In the genomic region with DNA sequence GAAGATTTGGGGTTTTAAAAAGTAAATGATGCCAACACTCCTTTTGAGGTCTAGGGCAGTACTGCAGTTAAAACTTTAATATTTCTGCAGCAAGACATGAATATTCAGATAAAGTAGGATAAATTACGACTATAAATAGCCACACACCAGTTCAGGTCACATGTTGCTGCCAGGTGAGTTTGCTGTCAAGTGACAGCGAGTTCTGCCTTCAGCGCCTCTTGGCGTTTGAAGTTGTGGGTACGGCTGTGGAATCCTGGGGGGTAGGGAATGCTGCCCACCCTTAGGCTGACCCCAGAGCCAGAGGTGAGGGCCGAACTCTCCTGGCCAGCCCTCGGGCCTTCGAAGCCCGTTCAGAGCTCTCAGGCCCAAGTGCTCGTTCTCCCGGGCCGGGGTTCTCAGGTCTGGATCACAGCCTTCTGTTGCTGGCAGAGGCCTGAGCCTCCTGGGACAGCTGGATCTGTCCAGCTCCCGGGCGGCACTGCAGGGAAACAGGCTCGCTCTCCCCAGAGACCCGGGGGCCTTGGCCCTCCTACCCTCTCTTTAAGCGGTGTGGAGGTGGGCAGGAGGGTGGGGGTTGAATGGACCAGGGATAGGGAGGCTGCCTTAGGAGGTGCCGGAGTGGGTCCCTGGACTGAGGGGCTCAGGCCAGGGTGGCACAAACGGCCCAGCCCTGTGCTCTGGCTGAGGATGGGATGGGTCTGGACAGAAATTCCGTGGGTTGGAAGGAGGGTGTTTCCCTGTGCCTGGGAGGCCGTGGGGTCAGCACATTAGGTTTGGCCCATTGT, we compare ENCODE assay signal across 12 cellular contexts. TPM values are rescaled to one million over a fixed set of nuclear protein-coding genes. Genes with fewer than 3 reads are reported as not detected.
DNase-seq lines count a peak whose midpoint lies in the region; ATAC-seq and TF ChIP-seq lines count a peak whose summit lies in the region.
"Had no signal": no experiment of that assay in that cellular context is flagged by ENCODE, and none has a peak within 500 bp of the region (broad histone marks: within the 10 kb centered on the region; RNA-seq: fewer than 3 reads in every experiment).

No MANE protein-coding gene starts in this region.

- H3K9me3 ChIP-seq in BE2C (no peaks in the 10 kb centered on the region), T-helper 17 cell (ENCODE audit: control insufficient read depth, low read length, poor library complexity, severe bottlenecking) (no peaks in the 10 kb centered on the region), SJCRH30 (replicated peaks) (no peaks in the 10 kb centered on the region)

- peaks cover 2% of the 10 kb centered on the region; the same call in 1 of the 2 replicates for H3K36me3 ChIP-seq in BE2C
- peaks cover 16% of the 10 kb centered on the region for H3K36me3 ChIP-seq in SJCRH30

- H3K27ac Mint-ChIP-seq in T-helper 17 cell (peak overlapping the region; percentile 79), osteocyte (ENCODE audit: unreplicated experiment) (peak overlapping the region; percentile 81)
- H3K27ac Mint-ChIP-seq: activated CD8-positive, alpha-beta T cell treated with anti-CD3 and anti-CD28 coated beads for 36 hours had no signal

- H3K4me1 Mint-ChIP-seq in T-helper 17 cell (peaks cover 24% of the 10 kb centered on the region), osteocyte (ENCODE audit: unreplicated experiment) (peaks cover 56% of the 10 kb centered on the region)

- DNase-seq in BE2C (peak; percentile 34), T-helper 17 cell (no peak), foreskin keratinocyte (peak in 1 of 2 donors; percentile 28), osteocyte (ENCODE audit: extremely low spot score, unreplicated experiment) (no peak), SKM-1 treated with dmso at 0.1 percent for 144 hours (lab: John Stamatoyannopoulos, UW; ENCODE audit: unreplicated experiment) (no peak), omental fat pad (ENCODE audit: low spot score) (no peak), SJCRH30 (no peak)
- DNase-seq: activated CD8-positive, alpha-beta T cell treated with anti-CD3 and anti-CD28 coated beads for 36 hours; NCI-H446 had no signal

- no peak for ATAC-seq in T-helper 17 cell
- ATAC-seq in foreskin keratinocyte = peak; percentile 0
- no peak for ATAC-seq in GM21619 (IDR thresholded peaks at IDR 0.05; ENCODE audit: unreplicated experiment)
- ATAC-seq in omental fat pad (ENCODE audit: low FRiP score) = no peak
- ATAC-seq: activated CD8-positive, alpha-beta T cell treated with anti-CD3 and anti-CD28 coated beads for 36 hours had no signal

- no peaks in the 10 kb centered on the region for H3K9me3 Mint-ChIP-seq in osteocyte (ENCODE audit: unreplicated experiment)
- H3K9me3 Mint-ChIP-seq: activated CD8-positive, alpha-beta T cell treated with anti-CD3 and anti-CD28 coated beads for 36 hours; IgD-negative memory B cell had no signal

- H3K4me1 ChIP-seq in BE2C = peaks cover 7% of the 10 kb centered on the region
- H3K4me1 ChIP-seq in foreskin keratinocyte = peaks cover 25% of the 10 kb centered on the region
- peaks cover 2% of the 10 kb centered on the region; the same call in 1 of the 2 replicates for H3K4me1 ChIP-seq in SJCRH30

- H3K27me3 ChIP-seq in BE2C = no peaks in the 10 kb centered on the region
- H3K27me3 ChIP-seq in foreskin keratinocyte = no peaks in the 10 kb centered on the region
- no peaks in the 10 kb centered on the region for H3K27me3 ChIP-seq in SJCRH30

- no peak overlapping the region for H3K27ac ChIP-seq in foreskin keratinocyte
- H3K27ac ChIP-seq in SJCRH30 = no peak overlapping the region
- H3K27ac ChIP-seq: SK-N-MC had no signal

- H3K36me3 Mint-ChIP-seq in T-helper 17 cell (ENCODE audit: low read depth) (peaks cover 2% of the 10 kb centered on the region), osteocyte (ENCODE audit: unreplicated experiment) (peaks cover 17% of the 10 kb centered on the region)

- H3K4me3 Mint-ChIP-seq in T-helper 17 cell = no peak overlapping the region
- peak overlapping the region; percentile 97 for H3K4me3 Mint-ChIP-seq in osteocyte (ENCODE audit: unreplicated experiment)
- H3K4me3 Mint-ChIP-seq: activated CD8-positive, alpha-beta T cell treated with anti-CD3 and anti-CD28 coated beads for 36 hours had no signal

- TF ChIP-seq CTCF in BE2C (IDR thresholded peaks at IDR 0.05; ENCODE audit: low read depth, low read length) (no peak), foreskin keratinocyte (conservative IDR thresholded peaks at IDR 0.05) (no peak), osteocyte (IDR thresholded peaks at IDR 0.05) (no peak), omental fat pad (IDR thresholded peaks at IDR 0.05) (no peak)

- H3K4me3 ChIP-seq in BE2C (ENCODE audit: low read depth, low read length) (no peak overlapping the region), SJCRH30 (no peak overlapping the region)
- H3K4me3 ChIP-seq: SK-N-MC had no signal

- H3K27me3 Mint-ChIP-seq in T-helper 17 cell (no peaks in the 10 kb centered on the region), osteocyte (ENCODE audit: unreplicated experiment) (no peaks in the 10 kb centered on the region)
- H3K27me3 Mint-ChIP-seq: activated CD8-positive, alpha-beta T cell treated with anti-CD3 and anti-CD28 coated beads for 36 hours; IgD-negative memory B cell had no signal

RNA-seq across cellular contexts. Expression of gene BRI3, which starts 5.4 kb away (rescaled TPM):
- polyA plus RNA-seq in BE2C (2012; ENCODE audit: insufficient read depth, insufficient read length, low read depth) = 316 TPM
- total RNA-seq in T-helper 17 cell = 10 to 100 TPM; 67.1 to 77.1 TPM
- 60.4 and 62.7 TPM in 2 replicates for total RNA-seq in foreskin keratinocyte
- polyA plus RNA-seq in foreskin keratinocyte = 110 and 119 TPM in 2 replicates
- total RNA-seq in osteocyte = 344 and 379 TPM in 2 replicates
- 100 to 1,000 TPM in 1 of 4 donors, 10 to 100 TPM in 3; 39.0 to 126 (median 71.8) TPM for total RNA-seq in omental fat pad
- total RNA-seq in SJCRH30 (2014; rRNA removed; shearing (Covaris generic)) = 43.7 and 51.9 TPM in 2 replicates

RNA-seq across cellular contexts. Expression of gene TECPR1, which starts 34.9 kb away (rescaled TPM):
- polyA plus RNA-seq in BE2C (2012; ENCODE audit: insufficient read depth, insufficient read length, low read depth) = 32.9 TPM
- total RNA-seq in T-helper 17 cell = 100 to 1,000 TPM in 1 of 2 donors, 10 to 100 TPM in 1; 76.5 to 100 TPM
- total RNA-seq in foreskin keratinocyte = 6.0 and 8.1 TPM in 2 replicates
- polyA plus RNA-seq in foreskin keratinocyte = 2.6 and 3.0 TPM in 2 replicates
- 33.6 and 38.7 TPM in 2 replicates for total RNA-seq in osteocyte
- total RNA-seq in omental fat pad = 10 to 100 TPM; 12.0 to 36.3 (median 17.1) TPM
- total RNA-seq in SJCRH30 (2014; rRNA removed; shearing (Covaris generic)) = 12.9 and 14.5 TPM in 2 replicates
